In genomic region chr2:200430017-200430416, GRCh38 we compare ENCODE assay signal across 20 cellular contexts.
DNase-seq lines count a peak whose midpoint lies in the region; ATAC-seq and TF ChIP-seq lines count a peak whose summit lies in the region.
"Had no signal": no experiment of that assay in that cellular context is flagged by ENCODE, and none has a peak within 500 bp of the region (broad histone marks: within the 10 kb centered on the region; RNA-seq: fewer than 3 reads in every experiment).

No MANE protein-coding gene starts in this region.

- H3K4me2 ChIP-seq in IMR-90 (ENCODE audit: low read depth, low read length), result no peak overlapping the region
- no peak overlapping the region for H3K4me2 ChIP-seq in PC-3 (ENCODE audit: low read length)

- no peak overlapping the region for H3K23ac ChIP-seq in IMR-90 (ENCODE audit: low read depth, low read length)

- H3K9me3 ChIP-seq in A673 (ENCODE audit: low read depth, low read length, poor library complexity, severe bottlenecking) (no peaks in the 10 kb centered on the region), IMR-90 (ENCODE audit: control insufficient read depth, insufficient read depth, low read length) (no peaks in the 10 kb centered on the region), PC-3 (ENCODE audit: low read length) (no peaks in the 10 kb centered on the region)
- H3K9me3 ChIP-seq: Peyer's patch had no signal

- peaks cover 9% of the 10 kb centered on the region for H3K9me1 ChIP-seq in IMR-90 (ENCODE audit: insufficient read depth, low read length)

- peaks cover 14% of the 10 kb centered on the region for H3K36me3 Mint-ChIP-seq in chondrocyte (ENCODE audit: low read depth)
- no peaks in the 10 kb centered on the region for H3K36me3 Mint-ChIP-seq in activated naive CD8-positive, alpha-beta T cell treated with anti-CD3 and anti-CD28 coated beads, Interleukin-2, amount 50 U/mL, for 24 hours (ENCODE audit: low read depth)
- H3K36me3 Mint-ChIP-seq: CD8-positive, alpha-beta memory T cell had no signal

- H4K5ac ChIP-seq in IMR-90 (ENCODE audit: low read depth, low read length), result no peak overlapping the region

- H2BK5ac ChIP-seq in IMR-90 (ENCODE audit: low read depth, low read length, poor library complexity, severe bottlenecking), result peak overlapping the region; percentile 29

- no peaks in the 10 kb centered on the region for H3K4me1 ChIP-seq in A673 (ENCODE audit: insufficient read depth, low read length, poor library complexity, severe bottlenecking)
- H3K4me1 ChIP-seq in IMR-90 (ENCODE audit: control insufficient read depth, insufficient read depth, low read length), result peaks cover 3% of the 10 kb centered on the region; the same call in 1 of the 2 replicates
- H3K4me1 ChIP-seq in PC-3 (ENCODE audit: insufficient read depth, low read length), result peaks cover 7% of the 10 kb centered on the region; the same call in 1 of the 2 replicates
- H3K4me1 ChIP-seq: Peyer's patch had no signal

- H4K91ac ChIP-seq in IMR-90 (ENCODE audit: insufficient read depth, low read depth, low read length), result no peak overlapping the region

- TF ChIP-seq RAD21 in IMR-90 (IDR thresholded peaks at IDR 0.05; ENCODE audit: low read length), result no peak

- dilution Hi-C loops in IMR-90 (cut with HindIII; ENCODE audit: low sequenced_read_pairs, unreplicated experiment), result no loop called here

- peak; percentile 26 for DNase-seq in A673 (ENCODE audit: low spot score)
- DNase-seq in IMR-90, result no peak
- DNase-seq in chondrocyte (ENCODE audit: low spot score), result no peak
- DNase-seq in left kidney (ENCODE audit: low read depth, low spot score), result peak; percentile 15
- DNase-seq in NCI-H1105 (lab: John Stamatoyannopoulos, UW), result no peak
- DNase-seq in activated naive CD8-positive, alpha-beta T cell treated with anti-CD3 and anti-CD28 coated beads, Interleukin-2, amount 50 U/mL, for 24 hours, result no peak
- DNase-seq in PC-3, result no peak
- DNase-seq: 8988T; C1 segment of cervical spinal cord; CD8-positive, alpha-beta memory T cell; DND-41; H9; NCI-H1417 treated with DMSO at 0.1 percent for 48 hours; NCI-H187 treated with DMSO at 0.1 percent for 48 hours; NCI-H2227 treated with DMSO at 0.1 percent for 48 hours; NCI-H510A treated with DMSO at 0.1 percent for 48 hours; Peyer's patch had no signal

- H3K4me1 Mint-ChIP-seq in chondrocyte (ENCODE audit: low read depth), result peaks cover 13% of the 10 kb centered on the region
- peaks cover 9% of the 10 kb centered on the region for H3K4me1 Mint-ChIP-seq in activated naive CD8-positive, alpha-beta T cell treated with anti-CD3 and anti-CD28 coated beads, Interleukin-2, amount 50 U/mL, for 24 hours

- no peaks in the 10 kb centered on the region for H3K9me2 ChIP-seq in PC-3 (replicated peaks; ENCODE audit: low read length)

- no peak for TF ChIP-seq POLR2A in IMR-90 (IDR thresholded peaks at IDR 0.05; ENCODE audit: low read depth, low read length)

- no peak overlapping the region for H3K4ac ChIP-seq in IMR-90 (ENCODE audit: low read depth, low read length)

- H3K4me3 ChIP-seq in A673 (ENCODE audit: low read depth, low read length, poor library complexity, severe bottlenecking) (no peak overlapping the region), IMR-90 (ENCODE audit: insufficient read depth, low read depth, low read length) (no peak overlapping the region), PC-3 (ENCODE audit: low read length) (no peak overlapping the region)
- H3K4me3 ChIP-seq: Peyer's patch had no signal

- H3K27me3 ChIP-seq in A673 (replicated peaks; ENCODE audit: insufficient read depth, low read depth, low read length, poor library complexity) (no peaks in the 10 kb centered on the region), IMR-90 (ENCODE audit: control insufficient read depth, insufficient read depth, low read length) (no peaks in the 10 kb centered on the region), PC-3 (ENCODE audit: low read length) (no peaks in the 10 kb centered on the region)
- H3K27me3 ChIP-seq: Peyer's patch had no signal

- CTCF ChIA-PET in A673 (lab: Charles Lee) (no interaction called here), IMR-90 (lab: Yijun Ruan, JAX) (no interaction called here), PC-3 (lab: Charles Lee) (no interaction called here)

- no peaks in the 10 kb centered on the region for H3F3A ChIP-seq in PC-3 (ENCODE audit: low read length, unreplicated experiment)

- H3K27ac Mint-ChIP-seq in chondrocyte (ENCODE audit: unreplicated experiment), result peak overlapping the region; percentile 6
- H3K27ac Mint-ChIP-seq in activated naive CD8-positive, alpha-beta T cell treated with anti-CD3 and anti-CD28 coated beads, Interleukin-2, amount 50 U/mL, for 24 hours, result no peak overlapping the region
- H3K27ac Mint-ChIP-seq: CD8-positive, alpha-beta memory T cell; H9 had no signal

- intact Hi-C loops in A673 (cut with micrococcal nuclease; ENCODE audit: unreplicated experiment) (no loop called here), IMR-90 (cut with micrococcal nuclease) (no loop called here), PC-3 (cut with micrococcal nuclease) (no loop called here)

- H4K8ac ChIP-seq in IMR-90 (ENCODE audit: low read depth in 2 of 2, low read length in 2 of 2), result no peak overlapping the region

- POLR2A ChIA-PET in A673 (lab: Charles Lee; ENCODE audit: low non-redundant PET) (no interaction called here), IMR-90 (lab: Charles Lee; ENCODE audit: unreplicated experiment) (no interaction called here), PC-3 (lab: Charles Lee; ENCODE audit: unreplicated experiment) (no interaction called here)

- no peaks in the 10 kb centered on the region for H3K9me3 Mint-ChIP-seq in chondrocyte (ENCODE audit: low read depth)
- H3K9me3 Mint-ChIP-seq in activated naive CD8-positive, alpha-beta T cell treated with anti-CD3 and anti-CD28 coated beads, Interleukin-2, amount 50 U/mL, for 24 hours, result no peaks in the 10 kb centered on the region
- H3K9me3 Mint-ChIP-seq: CD8-positive, alpha-beta memory T cell; H9 had no signal

- 0 out of 2 replicates have a peak, but pooled peaks cover 4% of the 10 kb centered on the region for H3K79me2 ChIP-seq in PC-3 (ENCODE audit: low read length)

- no peak overlapping the region for H3K27ac ChIP-seq in A673 (ENCODE audit: low read depth, low read length, poor library complexity, severe bottlenecking)
- H3K27ac ChIP-seq in IMR-90 (ENCODE audit: insufficient read depth, low read length), result no peak overlapping the region
- no peak overlapping the region for H3K27ac ChIP-seq in PC-3 (ENCODE audit: low read length)
- H3K27ac ChIP-seq: HL-60, Peyer's patch had no signal

- no peak overlapping the region for H2AK9ac ChIP-seq in IMR-90 (replicated peaks; ENCODE audit: low read depth, low read length, poor library complexity)

- H3K18ac ChIP-seq in IMR-90 (ENCODE audit: low read depth, low read length), result no peak overlapping the region

- H2AK5ac ChIP-seq in IMR-90 (ENCODE audit: low read depth, low read length), result no peak overlapping the region

- H3K27me3 Mint-ChIP-seq in chondrocyte (ENCODE audit: low read depth), result no peaks in the 10 kb centered on the region
- no peaks in the 10 kb centered on the region for H3K27me3 Mint-ChIP-seq in activated naive CD8-positive, alpha-beta T cell treated with anti-CD3 and anti-CD28 coated beads, Interleukin-2, amount 50 U/mL, for 24 hours
- H3K27me3 Mint-ChIP-seq: CD8-positive, alpha-beta memory T cell had no signal

- H3K79me1 ChIP-seq in IMR-90 (ENCODE audit: low read depth in 1 of 2, low read length in 2 of 2), result peaks cover 18 to 35% of the 10 kb centered on the region in 2 experiments

- H2AFZ ChIP-seq in IMR-90 (replicated peaks; ENCODE audit: low read length, poor library complexity) (no peak overlapping the region), PC-3 (ENCODE audit: low read length) (no peak overlapping the region)

- TF ChIP-seq CTCF in A673 (conservative IDR thresholded peaks at IDR 0.05; ENCODE audit: low read depth, low read length) (no peak), IMR-90 (conservative IDR thresholded peaks at IDR 0.05; ENCODE audit: low read depth, low read length) (no peak), chondrocyte (IDR thresholded peaks at IDR 0.05) (no peak), PC-3 (conservative IDR thresholded peaks at IDR 0.05; ENCODE audit: low read depth, low read length) (no peak)

- no peak overlapping the region for H2BK20ac ChIP-seq in IMR-90 (ENCODE audit: low read depth, low read length)

- H3K9ac ChIP-seq in IMR-90 (ENCODE audit: low read depth, low read length), result no peak overlapping the region
- H3K9ac ChIP-seq in PC-3 (ENCODE audit: low read length), result no peak overlapping the region

- BruUV-seq in A673 (replicated peaks; lab: Mats Ljungman, UMichigan) (no TSS peak), IMR-90 (replicated peaks; lab: Mats Ljungman, UMichigan) (no TSS peak), PC-3 (replicated peaks; lab: Mats Ljungman, UMichigan) (no TSS peak)

- in situ Hi-C loops in IMR-90 (cut with MboI; ENCODE audit: low sequenced_read_pairs), result no loop called here

- H3K56ac ChIP-seq in IMR-90 (ENCODE audit: extremely low read depth, insufficient read depth, low read length), result no peak overlapping the region

- no peak overlapping the region for H3K4me3 Mint-ChIP-seq in chondrocyte (ENCODE audit: unreplicated experiment)
- no peak overlapping the region for H3K4me3 Mint-ChIP-seq in activated naive CD8-positive, alpha-beta T cell treated with anti-CD3 and anti-CD28 coated beads, Interleukin-2, amount 50 U/mL, for 24 hours
- H3K4me3 Mint-ChIP-seq: CD8-positive, alpha-beta memory T cell; H9 had no signal

- H3K14ac ChIP-seq in IMR-90 (replicated peaks; ENCODE audit: low read depth, low read length), result no peak overlapping the region

- no peak overlapping the region for H2BK15ac ChIP-seq in IMR-90 (ENCODE audit: low read depth, low read length)

- no peak for ATAC-seq in IMR-90 (ENCODE audit: low read depth)
- ATAC-seq in activated naive CD8-positive, alpha-beta T cell treated with anti-CD3 and anti-CD28 coated beads, Interleukin-2, amount 50 U/mL, for 24 hours, result no peak
- ATAC-seq in PC-3, result no peak
- no peak for ATAC-seq in HG02981 (IDR thresholded peaks at IDR 0.05; ENCODE audit: unreplicated experiment)
- ATAC-seq: Right ventricle myocardium inferior had no signal

- WGBS in IMR-90 (ENCODE audit: extremely low coverage in 2 of 2, insufficient read length in 1 of 2), 2 experiments, result no CpG with 5 or more reads among the region's 1 CpG

- no peaks in the 10 kb centered on the region; the same call in 1 of the 2 replicates for H4K20me1 ChIP-seq in IMR-90 (ENCODE audit: insufficient read depth, low read length)
- no peaks in the 10 kb centered on the region for H4K20me1 ChIP-seq in PC-3 (ENCODE audit: low read length)

- H2BK120ac ChIP-seq in IMR-90 (ENCODE audit: low read depth, low read length), result no peak overlapping the region

- no peaks in the 10 kb centered on the region for H3K36me3 ChIP-seq in A673 (ENCODE audit: insufficient read depth, low read length, poor library complexity, severe bottlenecking)
- peaks cover 18% of the 10 kb centered on the region for H3K36me3 ChIP-seq in IMR-90 (ENCODE audit: control insufficient read depth, insufficient read depth, low read length)
- peaks cover 16% of the 10 kb centered on the region; the same call in 1 of the 2 replicates for H3K36me3 ChIP-seq in PC-3 (ENCODE audit: low read depth, low read length)

Comparison
In these comparisons a context has a peak if more than half of its experiments do, and no peak if none do; other contexts are left out.
1. DNase-seq: peak in A673 (single experiment) and left kidney (single experiment); none in IMR-90 (single experiment), chondrocyte (single experiment), NCI-H1105 (single experiment), activated naive CD8-positive, alpha-beta T cell treated with anti-CD3 and anti-CD28 coated beads, Interleukin-2, amount 50 U/mL, for 24 hours (single experiment) and PC-3 (single experiment).